Comparison of ENCODE assay signal across 1 cellular context in genomic region chr1:246582301-246583055, GRCh38.
TF ChIP-seq lines count a peak whose summit lies in the region.

No MANE protein-coding gene starts in this region.

TF ChIP-seq in HepG2, 621 proteins besides CTCF, POLR2A, EP300 and RAD21 (continued from another document and continues in another):
- TF ChIP-seq CAMTA2 (CRISPR knock-in tag; IDR thresholded peaks at IDR 0.05; ENCODE audit: borderline replicate concordance) (no peak), ZSCAN21 (CRISPR knock-in tag; IDR thresholded peaks at IDR 0.05; ENCODE audit: borderline replicate concordance) (no peak), ZBTB10 (CRISPR knock-in tag; IDR thresholded peaks at IDR 0.05; ENCODE audit: borderline replicate concordance) (no peak), AFF4 (CRISPR knock-in tag; IDR thresholded peaks at IDR 0.05) (no peak), TMF1 (CRISPR knock-in tag; IDR thresholded peaks at IDR 0.05; ENCODE audit: low read depth) (no peak; the same call in 1 of the 2 replicates), USF2 (IDR thresholded peaks at IDR 0.05; ENCODE audit: low read depth, low read length) (no peak), USF2 (CRISPR knock-in tag; IDR thresholded peaks at IDR 0.05; ENCODE audit: borderline replicate concordance) (no peak), ZSCAN5A (CRISPR knock-in tag; IDR thresholded peaks at IDR 0.05; ENCODE audit: borderline replicate concordance) (peak; percentile 19; the same call in 1 of the 2 replicates), NR2F1 (CRISPR knock-in tag; IDR thresholded peaks at IDR 0.05) (no peak), ZHX2 (IDR thresholded peaks at IDR 0.05; ENCODE audit: low read depth) (0 out of 2 replicates have a peak, but pooled peaks have one; percentile 29), ZHX2 (CRISPR knock-in tag; IDR thresholded peaks at IDR 0.05; ENCODE audit: borderline replicate concordance) (no peak), ZBTB34 (CRISPR knock-in tag; IDR thresholded peaks at IDR 0.05) (no peak), ZNF513 (CRISPR knock-in tag; conservative IDR thresholded peaks at IDR 0.05) (no peak), DPF2 (CRISPR knock-in tag; IDR thresholded peaks at IDR 0.05; ENCODE audit: borderline replicate concordance, low read depth) (no peak), ZNF841 (CRISPR knock-in tag; IDR thresholded peaks at IDR 0.05; ENCODE audit: borderline replicate concordance) (no peak), LCORL (IDR thresholded peaks at IDR 0.05) (no peak), LCORL (CRISPR knock-in tag; IDR thresholded peaks at IDR 0.05) (no peak), ELF3 (CRISPR knock-in tag; IDR thresholded peaks at IDR 0.05) (no peak), ZNF280B (CRISPR knock-in tag; IDR thresholded peaks at IDR 0.05; ENCODE audit: borderline replicate concordance) (no peak), KLF9 (CRISPR knock-in tag; IDR thresholded peaks at IDR 0.05; ENCODE audit: low read depth) (no peak), ATF7 (IDR thresholded peaks at IDR 0.05) (no peak), ATF7 (CRISPR knock-in tag; IDR thresholded peaks at IDR 0.05) (no peak), UBTF (CRISPR knock-in tag; IDR thresholded peaks at IDR 0.05) (no peak), PRDM4 (CRISPR knock-in tag; IDR thresholded peaks at IDR 0.05; ENCODE audit: borderline replicate concordance) (no peak), ZNF468 (CRISPR knock-in tag; IDR thresholded peaks at IDR 0.05) (no peak)
